In genomic region chr5:54645888-54646284, GRCh38 we compare ENCODE assay signal across 10 cellular contexts.
DNase-seq lines count a peak whose midpoint lies in the region; ATAC-seq and TF ChIP-seq lines count a peak whose summit lies in the region.
"Had no signal": no experiment of that assay in that cellular context is flagged by ENCODE, and none has a peak within 500 bp of the region (broad histone marks: within the 10 kb centered on the region; RNA-seq: fewer than 3 reads in every experiment).

No MANE protein-coding gene starts in this region.

- H3K36me3 ChIP-seq in brain microvascular endothelial cell (replicated peaks) (no peaks in the 10 kb centered on the region), tibial nerve (no peaks in the 10 kb centered on the region)

- CTCF ChIA-PET in activated naive CD4-positive, alpha-beta T cell treated with anti-CD3 and anti-CD28 coated beads for 36 hours (lab: Charles Lee) = interaction anchor here (0.6 to 1.6 kb wide), 3 partner anchors 55 to 250 kb away, joined by 3 to 6 read pairs (median 5); no protein-coding TSS in a partner anchor

- no peak for ATAC-seq in GM19324 (IDR thresholded peaks at IDR 0.05; ENCODE audit: low FRiP score, unreplicated experiment)
- no peak for ATAC-seq in GM21529 (IDR thresholded peaks at IDR 0.05; ENCODE audit: unreplicated experiment)

- no peaks in the 10 kb centered on the region for H3K9me3 ChIP-seq in tibial nerve

- in situ Hi-C loops in brain microvascular endothelial cell (cut with HindIII; ENCODE audit: low pct_ligation_motif_present, low sequenced_read_pairs) = no loop called here
- in situ Hi-C loops in GM13976 (cut with MboI; ENCODE audit: low sequenced_read_pairs, unreplicated experiment) = no loop called here

- H3K9me3 Mint-ChIP-seq in activated naive CD4-positive, alpha-beta T cell treated with anti-CD3 and anti-CD28 coated beads for 36 hours = no peaks in the 10 kb centered on the region

- peaks cover 51% of the 10 kb centered on the region for H3K4me1 Mint-ChIP-seq in activated naive CD4-positive, alpha-beta T cell treated with anti-CD3 and anti-CD28 coated beads for 36 hours (ENCODE audit: low read depth)

- no peak for TF ChIP-seq POLR2A in tibial nerve (IDR thresholded peaks at IDR 0.05)

- H3K27ac ChIP-seq in brain microvascular endothelial cell (peak overlapping the region; percentile 58), tibial nerve (peak overlapping the region; percentile 43 to 94 (median 79))

- H3K4me3 ChIP-seq in brain microvascular endothelial cell (ENCODE audit: low read depth, low read length) (no peak overlapping the region), tibial nerve (peak overlapping the region in 3 of 4 donors; percentile 1 to 29 (median 6))

- H3K27me3 ChIP-seq in brain microvascular endothelial cell (replicated peaks) = no peaks in the 10 kb centered on the region
- H3K27me3 ChIP-seq in tibial nerve = no peaks in the 10 kb centered on the region

- H3K36me3 Mint-ChIP-seq in activated naive CD4-positive, alpha-beta T cell treated with anti-CD3 and anti-CD28 coated beads for 36 hours (ENCODE audit: low read depth) = no peaks in the 10 kb centered on the region

- H3K4me3 Mint-ChIP-seq in activated naive CD4-positive, alpha-beta T cell treated with anti-CD3 and anti-CD28 coated beads for 36 hours = peak overlapping the region; percentile 53
- H3K4me3 Mint-ChIP-seq: neural crest cell had no signal

- intact Hi-C loops in activated naive CD4-positive, alpha-beta T cell treated with anti-CD3 and anti-CD28 coated beads for 36 hours (cut with micrococcal nuclease) = loop anchor here (1.0 to 5.0 kb wide), 6 partner anchors 25 to 334 kb away; partner anchors contain the start of genes ARL15 and SNX18

- H3K4me1 ChIP-seq in tibial nerve = peaks cover 0 to 43% (median 29%) of the 10 kb centered on the region in 4 donors

- peak overlapping the region; percentile 71 for H3K27ac Mint-ChIP-seq in activated naive CD4-positive, alpha-beta T cell treated with anti-CD3 and anti-CD28 coated beads for 36 hours

- H3K27me3 Mint-ChIP-seq in activated naive CD4-positive, alpha-beta T cell treated with anti-CD3 and anti-CD28 coated beads for 36 hours (ENCODE audit: low read depth) = no peaks in the 10 kb centered on the region

- no peak for DNase-seq in activated naive CD4-positive, alpha-beta T cell treated with anti-CD3 and anti-CD28 coated beads for 36 hours
- no peak for DNase-seq in activated naive CD4-positive, alpha-beta T cell (lab: John Stamatoyannopoulos, UW)
- DNase-seq in brain microvascular endothelial cell = no peak
- DNase-seq in myocyte (ENCODE audit: low read depth) = peak; percentile 45
- DNase-seq in tibial nerve (ENCODE audit: low spot score in 2 of 2) = no peak
- DNase-seq in GM13976 (ENCODE audit: low spot score) = no peak
- DNase-seq: H7 had no signal

- no peak for TF ChIP-seq CTCF in brain microvascular endothelial cell (IDR thresholded peaks at IDR 0.05; ENCODE audit: low read depth, low read length, missing control alignments)
- TF ChIP-seq CTCF in tibial nerve (IDR thresholded peaks at IDR 0.05) = no peak
- TF ChIP-seq CTCF in GM13976 (IDR thresholded peaks at IDR 0.05; ENCODE audit: borderline replicate concordance, control extremely low read depth, extremely low read depth, insufficient read depth, missing control alignments) = no peak

- no peak for TF ChIP-seq EP300 in tibial nerve (IDR thresholded peaks at IDR 0.05)

- 36 to 43% methylated on average over 2 of the region's 2 CpGs for WGBS in tibial nerve, 2 donors
